In the genomic region with DNA sequence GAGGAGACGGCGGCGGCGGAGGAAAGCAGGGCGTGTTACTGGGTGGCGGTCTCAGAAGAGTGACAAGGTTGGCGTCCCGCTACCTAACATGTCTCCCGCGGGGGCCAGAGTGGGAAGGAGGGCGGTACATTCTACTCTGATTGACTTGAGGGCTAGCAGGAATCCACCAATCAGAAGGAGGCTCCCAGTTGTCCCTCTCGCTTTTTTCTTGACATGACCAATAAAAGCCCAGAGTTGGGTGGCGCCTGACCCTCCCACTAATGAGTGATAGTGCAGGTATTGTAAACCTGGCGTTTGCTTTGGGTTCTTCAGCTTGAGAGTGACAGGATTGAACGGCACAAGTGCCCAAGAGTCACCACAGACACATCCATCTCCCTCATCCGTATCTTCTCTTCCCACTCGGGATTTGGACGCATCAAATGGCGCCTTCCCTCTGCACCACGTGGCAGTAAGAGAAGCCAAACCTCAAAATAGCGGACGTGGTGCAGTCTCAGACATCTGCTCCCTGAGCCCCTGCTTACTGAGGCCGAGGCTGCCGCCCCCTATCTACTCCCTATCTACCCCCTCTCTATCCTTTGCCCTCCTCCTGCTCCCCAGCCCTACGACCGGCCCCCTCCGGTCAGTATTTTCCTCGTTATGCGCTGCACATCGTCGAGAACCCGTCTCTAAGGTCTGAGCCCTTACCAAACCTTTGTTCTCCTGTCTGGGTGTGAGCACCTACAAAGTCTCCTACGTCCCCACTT, we compare ENCODE assay signal across 8 cellular contexts. TPM values are rescaled to one million over a fixed set of nuclear protein-coding genes. Genes with fewer than 3 reads are reported as not detected.
A peak's percentile ranks its signal among the peaks of the same experiment; 100 is the strongest.
DNase-seq lines count a peak whose midpoint lies in the region; ATAC-seq and TF ChIP-seq lines count a peak whose summit lies in the region.

No MANE protein-coding gene starts in this region.

- H3K4me1 ChIP-seq in left lung: peaks cover 0 to 7% of the 10 kb centered on the region in 2 donors

- no peak for TF ChIP-seq CTCF in left lung (IDR thresholded peaks at IDR 0.05)

- intact Hi-C loops in dendritic cell treated with granulocyte-macrophage colony-stimulating factor and Interleukin-4, amounts not matched to agents 40 ng/mL and 50 ng/mL, for 4 days (cut with micrococcal nuclease): loop anchor here (1.0 to 10.0 kb wide), 4 partner anchors 34 to 316 kb away; a partner anchor contains a TSS
- intact Hi-C loops in left lung (cut with DNase I): no loop called here

- no peaks in the 10 kb centered on the region for H3K36me3 ChIP-seq in left lung

- peaks cover 5% of the 10 kb centered on the region for H3K36me3 Mint-ChIP-seq in activated CD4-positive, alpha-beta T cell treated with anti-CD3 and anti-CD28 coated beads, Interleukin-2, amount 10 ng/mL, durations not matched to agents 7 days and 5 days (ENCODE audit: low read depth)
- peaks cover 17% of the 10 kb centered on the region for H3K36me3 Mint-ChIP-seq in dendritic cell treated with granulocyte-macrophage colony-stimulating factor and Interleukin-4, amounts not matched to agents 40 ng/mL and 50 ng/mL, for 4 days (ENCODE audit: low read depth)

- POLR2A ChIA-PET in activated CD4-positive, alpha-beta T cell treated with anti-CD3 and anti-CD28 coated beads, Interleukin-2, amount 10 ng/mL, durations not matched to agents 7 days and 5 days (lab: Charles Lee): no interaction called here

- no peaks in the 10 kb centered on the region for H3K27me3 Mint-ChIP-seq in activated CD4-positive, alpha-beta T cell treated with anti-CD3 and anti-CD28 coated beads, Interleukin-2, amount 10 ng/mL, durations not matched to agents 7 days and 5 days
- peaks cover 5% of the 10 kb centered on the region for H3K27me3 Mint-ChIP-seq in dendritic cell treated with granulocyte-macrophage colony-stimulating factor and Interleukin-4, amounts not matched to agents 40 ng/mL and 50 ng/mL, for 4 days

- peaks cover 26% of the 10 kb centered on the region for H3K4me1 Mint-ChIP-seq in activated CD4-positive, alpha-beta T cell treated with anti-CD3 and anti-CD28 coated beads, Interleukin-2, amount 10 ng/mL, durations not matched to agents 7 days and 5 days
- peaks cover 15% of the 10 kb centered on the region for H3K4me1 Mint-ChIP-seq in dendritic cell treated with granulocyte-macrophage colony-stimulating factor and Interleukin-4, amounts not matched to agents 40 ng/mL and 50 ng/mL, for 4 days (ENCODE audit: low read depth)

- no peaks in the 10 kb centered on the region for H3K27me3 ChIP-seq in left lung

- peak; percentile 87 for ATAC-seq in GM19328 (IDR thresholded peaks at IDR 0.05; ENCODE audit: unreplicated experiment)
- peak; percentile 83 for ATAC-seq in HG03469 (IDR thresholded peaks at IDR 0.05; ENCODE audit: unreplicated experiment)
- ATAC-seq in left lung: peak; percentile 95

- no peaks in the 10 kb centered on the region for H3K9me3 Mint-ChIP-seq in activated CD4-positive, alpha-beta T cell treated with anti-CD3 and anti-CD28 coated beads, Interleukin-2, amount 10 ng/mL, durations not matched to agents 7 days and 5 days
- no peaks in the 10 kb centered on the region for H3K9me3 Mint-ChIP-seq in dendritic cell treated with granulocyte-macrophage colony-stimulating factor and Interleukin-4, amounts not matched to agents 40 ng/mL and 50 ng/mL, for 4 days

- CTCF ChIA-PET in activated CD4-positive, alpha-beta T cell treated with anti-CD3 and anti-CD28 coated beads, Interleukin-2, amount 10 ng/mL, durations not matched to agents 7 days and 5 days (lab: Charles Lee): interaction anchor here (1.2 kb wide), 1 partner anchor 20 kb away, joined by 4 read pairs; no protein-coding TSS in a partner anchor

- DNase-seq in C1 segment of cervical spinal cord (lab: John Stamatoyannopoulos, UW): peak; percentile 31 to 97 (median 86)
- DNase-seq in NCI-H526 (lab: John Stamatoyannopoulos, UW): peak; percentile 98
- peak; percentile 95 for DNase-seq in activated CD4-positive, alpha-beta T cell treated with anti-CD3 and anti-CD28 coated beads, Interleukin-2, amount 10 ng/mL, durations not matched to agents 7 days and 5 days
- peak; percentile 87 to 90 for DNase-seq in left lung
- DNase-seq in stimulated activated CD4-positive, alpha-beta T cell treated with anti-CD3 and anti-CD28 coated beads, Interleukin-2, amount 100 ng/mL, for 48 hours: peak; percentile 73 to 75

- H3K27ac Mint-ChIP-seq in activated CD4-positive, alpha-beta T cell treated with anti-CD3 and anti-CD28 coated beads, Interleukin-2, amount 10 ng/mL, durations not matched to agents 7 days and 5 days: peak overlapping the region; percentile 92
- H3K27ac Mint-ChIP-seq in dendritic cell treated with granulocyte-macrophage colony-stimulating factor and Interleukin-4, amounts not matched to agents 40 ng/mL and 50 ng/mL, for 4 days: peak overlapping the region; percentile 89

- peak overlapping the region; percentile 75 to 78 for H3K4me3 ChIP-seq in left lung

- H3K9me3 ChIP-seq in left lung: no peaks in the 10 kb centered on the region

- peak overlapping the region; percentile 90 for H3K4me3 Mint-ChIP-seq in activated CD4-positive, alpha-beta T cell treated with anti-CD3 and anti-CD28 coated beads, Interleukin-2, amount 10 ng/mL, durations not matched to agents 7 days and 5 days
- H3K4me3 Mint-ChIP-seq in dendritic cell treated with granulocyte-macrophage colony-stimulating factor and Interleukin-4, amounts not matched to agents 40 ng/mL and 50 ng/mL, for 4 days: peak overlapping the region; percentile 100

- peak overlapping the region; percentile 73 to 81 for H3K27ac ChIP-seq in left lung

RNA-seq across cellular contexts. Expression of a gene that starts 0.7 kb away (rescaled TPM):
- total RNA-seq in activated CD4-positive, alpha-beta T cell treated with anti-CD3 and anti-CD28 coated beads, Interleukin-2, amount 10 ng/mL, durations not matched to agents 7 days and 5 days: 1 to 10 TPM; 4.0 to 4.4 TPM
- total RNA-seq in left lung: 1 to 10 TPM; 3.7 to 3.9 TPM

RNA-seq across cellular contexts. Expression of a gene that starts 33.9 kb away (rescaled TPM):
- 100 to 1,000 TPM; 136 to 138 TPM for total RNA-seq in activated CD4-positive, alpha-beta T cell treated with anti-CD3 and anti-CD28 coated beads, Interleukin-2, amount 10 ng/mL, durations not matched to agents 7 days and 5 days
- total RNA-seq in left lung: 100 to 1,000 TPM; 124 to 141 TPM

RNA-seq across cellular contexts. Expression of a gene that starts 50.9 kb away (rescaled TPM):
- 10 to 100 TPM; 29.1 to 30.6 TPM for total RNA-seq in activated CD4-positive, alpha-beta T cell treated with anti-CD3 and anti-CD28 coated beads, Interleukin-2, amount 10 ng/mL, durations not matched to agents 7 days and 5 days
- total RNA-seq in left lung: 10 to 100 TPM; 34.1 to 35.9 TPM

Comparison
In these comparisons a context has a peak if more than half of its experiments do, and no peak if none do; other contexts are left out.
1. Peak in every context shown above with its lines: DNase-seq, ATAC-seq, H3K4me3 ChIP-seq and H3K27ac ChIP-seq.